In the genomic region with DNA sequence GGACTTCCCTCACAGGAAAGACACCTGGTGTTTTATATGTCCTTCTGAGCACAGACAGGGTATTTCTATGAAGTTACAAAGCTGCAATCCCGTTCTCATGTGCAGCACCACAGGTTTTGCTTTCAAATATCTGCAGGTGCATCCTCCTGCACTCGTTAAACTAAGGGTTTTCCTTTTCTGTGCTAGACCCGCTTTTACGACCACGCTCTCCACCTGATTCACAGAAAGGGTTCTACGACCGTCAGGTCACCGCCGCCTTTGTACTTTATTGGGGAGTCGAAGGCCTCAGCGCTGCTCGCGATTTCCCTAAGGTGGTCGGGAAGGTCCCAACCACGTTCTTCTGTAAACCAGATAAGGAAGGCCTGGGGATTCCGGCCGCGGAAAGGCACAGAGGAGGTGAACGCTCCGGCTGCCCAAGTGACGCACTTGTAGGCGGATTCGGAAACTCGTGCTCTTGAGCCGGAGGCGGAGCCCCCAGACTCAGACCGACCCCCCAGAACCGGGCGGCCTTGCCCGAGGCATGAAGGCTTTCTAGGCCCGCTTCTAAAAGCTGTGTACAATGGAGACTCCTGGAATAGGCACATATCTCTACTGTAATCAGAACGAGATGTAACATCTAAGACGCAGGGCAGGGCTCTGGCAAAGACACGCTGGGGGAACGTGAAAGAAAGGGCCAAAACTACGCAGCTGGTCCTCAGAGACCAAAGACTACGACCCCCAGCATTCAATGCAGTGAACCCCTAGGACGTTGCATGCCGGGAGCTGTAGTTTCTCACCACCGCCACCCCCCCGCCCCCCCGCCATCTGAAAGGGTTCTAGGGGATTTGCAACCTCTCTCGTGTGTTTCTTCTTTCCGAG, we compare ENCODE assay signal across 1 cellular context.
TF ChIP-seq lines count a peak whose summit lies in the region.

No MANE protein-coding gene starts in this region.

TF ChIP-seq in K562, 482 proteins besides CTCF, POLR2A, EP300 and RAD21 (continued from another document and continues in another):
- TF ChIP-seq, protein P1, sequence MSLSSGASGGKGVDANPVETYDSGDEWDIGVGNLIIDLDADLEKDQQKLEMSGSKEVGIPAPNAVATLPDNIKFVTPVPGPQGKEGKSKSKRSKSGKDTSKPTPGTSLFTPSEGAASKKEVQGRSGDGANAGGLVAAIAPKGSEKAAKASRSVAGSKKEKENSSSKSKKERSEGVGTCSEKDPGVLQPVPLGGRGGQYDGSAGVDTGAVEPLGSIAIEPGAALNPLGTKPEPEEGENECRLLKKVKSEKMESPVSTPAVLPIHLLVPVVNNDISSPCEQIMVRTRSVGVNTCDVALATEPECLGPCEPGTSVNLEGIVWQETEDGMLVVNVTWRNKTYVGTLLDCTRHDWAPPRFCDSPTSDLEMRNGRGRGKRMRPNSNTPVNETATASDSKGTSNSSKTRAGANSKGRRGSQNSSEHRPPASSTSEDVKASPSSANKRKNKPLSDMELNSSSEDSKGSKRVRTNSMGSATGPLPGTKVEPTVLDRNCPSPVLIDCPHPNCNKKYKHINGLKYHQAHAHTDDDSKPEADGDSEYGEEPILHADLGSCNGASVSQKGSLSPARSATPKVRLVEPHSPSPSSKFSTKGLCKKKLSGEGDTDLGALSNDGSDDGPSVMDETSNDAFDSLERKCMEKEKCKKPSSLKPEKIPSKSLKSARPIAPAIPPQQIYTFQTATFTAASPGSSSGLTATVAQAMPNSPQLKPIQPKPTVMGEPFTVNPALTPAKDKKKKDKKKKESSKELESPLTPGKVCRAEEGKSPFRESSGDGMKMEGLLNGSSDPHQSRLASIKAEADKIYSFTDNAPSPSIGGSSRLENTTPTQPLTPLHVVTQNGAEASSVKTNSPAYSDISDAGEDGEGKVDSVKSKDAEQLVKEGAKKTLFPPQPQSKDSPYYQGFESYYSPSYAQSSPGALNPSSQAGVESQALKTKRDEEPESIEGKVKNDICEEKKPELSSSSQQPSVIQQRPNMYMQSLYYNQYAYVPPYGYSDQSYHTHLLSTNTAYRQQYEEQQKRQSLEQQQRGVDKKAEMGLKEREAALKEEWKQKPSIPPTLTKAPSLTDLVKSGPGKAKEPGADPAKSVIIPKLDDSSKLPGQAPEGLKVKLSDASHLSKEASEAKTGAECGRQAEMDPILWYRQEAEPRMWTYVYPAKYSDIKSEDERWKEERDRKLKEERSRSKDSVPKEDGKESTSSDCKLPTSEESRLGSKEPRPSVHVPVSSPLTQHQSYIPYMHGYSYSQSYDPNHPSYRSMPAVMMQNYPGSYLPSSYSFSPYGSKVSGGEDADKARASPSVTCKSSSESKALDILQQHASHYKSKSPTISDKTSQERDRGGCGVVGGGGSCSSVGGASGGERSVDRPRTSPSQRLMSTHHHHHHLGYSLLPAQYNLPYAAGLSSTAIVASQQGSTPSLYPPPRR (CRISPR knock-in tag; IDR thresholded peaks at IDR 0.05; ENCODE audit: borderline replicate concordance), result no peak
- TF ChIP-seq CHD4 (IDR thresholded peaks at IDR 0.05; ENCODE audit: insufficient read depth, insufficient replicate concordance, low read depth, low read length, poor library complexity, severe bottlenecking) (no peak), MTA1 (IDR thresholded peaks at IDR 0.05; ENCODE audit: borderline replicate concordance) (no peak), ZNF707 (CRISPR knock-in tag; conservative IDR thresholded peaks at IDR 0.05) (no peak), FOSL1 (tag; conservative IDR thresholded peaks at IDR 0.05) (no peak), BRCA1 (IDR thresholded peaks at IDR 0.05) (no peak), BRCA1 (CRISPR knock-in tag; IDR thresholded peaks at IDR 0.05) (no peak), ZNF316 (IDR thresholded peaks at IDR 0.05) (no peak), NEUROD1 (IDR thresholded peaks at IDR 0.05; ENCODE audit: borderline replicate concordance, low read depth, low read length, partially characterized antibody) (no peak), MAFG (tag; conservative IDR thresholded peaks at IDR 0.05) (no peak), ZBTB1 (CRISPR knock-in tag; IDR thresholded peaks at IDR 0.05; ENCODE audit: borderline replicate concordance, low read depth) (no peak), KLF10 (CRISPR knock-in tag; IDR thresholded peaks at IDR 0.05) (no peak), BRF1 (IDR thresholded peaks at IDR 0.05; ENCODE audit: borderline replicate concordance, extremely low read depth, insufficient read length) (no peak), SIRT6 (IDR thresholded peaks at IDR 0.05; ENCODE audit: low read depth, low read length) (no peak), ZNF830 (CRISPR knock-in tag; IDR thresholded peaks at IDR 0.05) (no peak), ZZZ3 (IDR thresholded peaks at IDR 0.05) (no peak), NCOA4 (IDR thresholded peaks at IDR 0.05; ENCODE audit: partially characterized antibody) (no peak), PTBP1 (IDR thresholded peaks at IDR 0.05; ENCODE audit: low read depth, low read length) (no peak), HNRNPLL (IDR thresholded peaks at IDR 0.05; ENCODE audit: low read depth, low read length, poor library complexity, severe bottlenecking) (peak; percentile 85), ERF (CRISPR knock-in tag; IDR thresholded peaks at IDR 0.05) (no peak), NCOR1 (IDR thresholded peaks at IDR 0.05) (no peak), ETV5 (CRISPR knock-in tag; IDR thresholded peaks at IDR 0.05; ENCODE audit: low read depth) (no peak), GABPB2 (CRISPR knock-in tag; conservative IDR thresholded peaks at IDR 0.05) (no peak), E2F3 (CRISPR knock-in tag; IDR thresholded peaks at IDR 0.05) (no peak), ZNF3 (CRISPR knock-in tag; IDR thresholded peaks at IDR 0.05) (no peak), HDAC3 (IDR thresholded peaks at IDR 0.05; ENCODE audit: borderline replicate concordance, partially characterized antibody) (no peak), ZNF668 (CRISPR knock-in tag; IDR thresholded peaks at IDR 0.05) (no peak), GTF2F1 (IDR thresholded peaks at IDR 0.05; ENCODE audit: low read depth, low read length) (no peak), SMARCC2 (IDR thresholded peaks at IDR 0.05; ENCODE audit: low read depth) (no peak), ARID2 (IDR thresholded peaks at IDR 0.05) (no peak), TEAD4 (IDR thresholded peaks at IDR 0.05; ENCODE audit: low read length) (no peak; the same call in none of the 2 replicates), TEAD4 (CRISPR knock-in tag; IDR thresholded peaks at IDR 0.05; ENCODE audit: borderline replicate concordance) (0 out of 2 replicates have a peak, but pooled peaks have one; percentile 23), NCOA1 (IDR thresholded peaks at IDR 0.05; ENCODE audit: low read depth) (no peak), CTBP1 (IDR thresholded peaks at IDR 0.05; ENCODE audit: borderline replicate concordance) (no peak), ZNF174 (CRISPR knock-in tag; IDR thresholded peaks at IDR 0.05) (no peak)
- TF ChIP-seq, protein P2, sequence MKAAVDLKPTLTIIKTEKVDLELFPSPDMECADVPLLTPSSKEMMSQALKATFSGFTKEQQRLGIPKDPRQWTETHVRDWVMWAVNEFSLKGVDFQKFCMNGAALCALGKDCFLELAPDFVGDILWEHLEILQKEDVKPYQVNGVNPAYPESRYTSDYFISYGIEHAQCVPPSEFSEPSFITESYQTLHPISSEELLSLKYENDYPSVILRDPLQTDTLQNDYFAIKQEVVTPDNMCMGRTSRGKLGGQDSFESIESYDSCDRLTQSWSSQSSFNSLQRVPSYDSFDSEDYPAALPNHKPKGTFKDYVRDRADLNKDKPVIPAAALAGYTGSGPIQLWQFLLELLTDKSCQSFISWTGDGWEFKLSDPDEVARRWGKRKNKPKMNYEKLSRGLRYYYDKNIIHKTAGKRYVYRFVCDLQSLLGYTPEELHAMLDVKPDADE (conservative IDR thresholded peaks at IDR 0.05; ENCODE audit: control insufficient read depth, low read depth, low read length), result peak; percentile 98
- TF ChIP-seq, protein P3, sequence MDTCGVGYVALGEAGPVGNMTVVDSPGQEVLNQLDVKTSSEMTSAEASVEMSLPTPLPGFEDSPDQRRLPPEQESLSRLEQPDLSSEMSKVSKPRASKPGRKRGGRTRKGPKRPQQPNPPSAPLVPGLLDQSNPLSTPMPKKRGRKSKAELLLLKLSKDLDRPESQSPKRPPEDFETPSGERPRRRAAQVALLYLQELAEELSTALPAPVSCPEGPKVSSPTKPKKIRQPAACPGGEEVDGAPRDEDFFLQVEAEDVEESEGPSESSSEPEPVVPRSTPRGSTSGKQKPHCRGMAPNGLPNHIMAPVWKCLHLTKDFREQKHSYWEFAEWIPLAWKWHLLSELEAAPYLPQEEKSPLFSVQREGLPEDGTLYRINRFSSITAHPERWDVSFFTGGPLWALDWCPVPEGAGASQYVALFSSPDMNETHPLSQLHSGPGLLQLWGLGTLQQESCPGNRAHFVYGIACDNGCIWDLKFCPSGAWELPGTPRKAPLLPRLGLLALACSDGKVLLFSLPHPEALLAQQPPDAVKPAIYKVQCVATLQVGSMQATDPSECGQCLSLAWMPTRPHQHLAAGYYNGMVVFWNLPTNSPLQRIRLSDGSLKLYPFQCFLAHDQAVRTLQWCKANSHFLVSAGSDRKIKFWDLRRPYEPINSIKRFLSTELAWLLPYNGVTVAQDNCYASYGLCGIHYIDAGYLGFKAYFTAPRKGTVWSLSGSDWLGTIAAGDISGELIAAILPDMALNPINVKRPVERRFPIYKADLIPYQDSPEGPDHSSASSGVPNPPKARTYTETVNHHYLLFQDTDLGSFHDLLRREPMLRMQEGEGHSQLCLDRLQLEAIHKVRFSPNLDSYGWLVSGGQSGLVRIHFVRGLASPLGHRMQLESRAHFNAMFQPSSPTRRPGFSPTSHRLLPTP (IDR thresholded peaks at IDR 0.05; ENCODE audit: borderline replicate concordance, extremely low read depth, insufficient read length), result no peak
- TF ChIP-seq, protein P4, sequence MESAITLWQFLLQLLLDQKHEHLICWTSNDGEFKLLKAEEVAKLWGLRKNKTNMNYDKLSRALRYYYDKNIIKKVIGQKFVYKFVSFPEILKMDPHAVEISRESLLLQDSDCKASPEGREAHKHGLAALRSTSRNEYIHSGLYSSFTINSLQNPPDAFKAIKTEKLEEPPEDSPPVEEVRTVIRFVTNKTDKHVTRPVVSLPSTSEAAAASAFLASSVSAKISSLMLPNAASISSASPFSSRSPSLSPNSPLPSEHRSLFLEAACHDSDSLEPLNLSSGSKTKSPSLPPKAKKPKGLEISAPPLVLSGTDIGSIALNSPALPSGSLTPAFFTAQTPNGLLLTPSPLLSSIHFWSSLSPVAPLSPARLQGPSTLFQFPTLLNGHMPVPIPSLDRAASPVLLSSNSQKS (CRISPR knock-in tag; IDR thresholded peaks at IDR 0.05), result no peak
- TF ChIP-seq, protein P5, sequence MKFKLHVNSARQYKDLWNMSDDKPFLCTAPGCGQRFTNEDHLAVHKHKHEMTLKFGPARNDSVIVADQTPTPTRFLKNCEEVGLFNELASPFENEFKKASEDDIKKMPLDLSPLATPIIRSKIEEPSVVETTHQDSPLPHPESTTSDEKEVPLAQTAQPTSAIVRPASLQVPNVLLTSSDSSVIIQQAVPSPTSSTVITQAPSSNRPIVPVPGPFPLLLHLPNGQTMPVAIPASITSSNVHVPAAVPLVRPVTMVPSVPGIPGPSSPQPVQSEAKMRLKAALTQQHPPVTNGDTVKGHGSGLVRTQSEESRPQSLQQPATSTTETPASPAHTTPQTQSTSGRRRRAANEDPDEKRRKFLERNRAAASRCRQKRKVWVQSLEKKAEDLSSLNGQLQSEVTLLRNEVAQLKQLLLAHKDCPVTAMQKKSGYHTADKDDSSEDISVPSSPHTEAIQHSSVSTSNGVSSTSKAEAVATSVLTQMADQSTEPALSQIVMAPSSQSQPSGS (CRISPR knock-in tag; IDR thresholded peaks at IDR 0.05), result no peak
- TF ChIP-seq, protein P6, sequence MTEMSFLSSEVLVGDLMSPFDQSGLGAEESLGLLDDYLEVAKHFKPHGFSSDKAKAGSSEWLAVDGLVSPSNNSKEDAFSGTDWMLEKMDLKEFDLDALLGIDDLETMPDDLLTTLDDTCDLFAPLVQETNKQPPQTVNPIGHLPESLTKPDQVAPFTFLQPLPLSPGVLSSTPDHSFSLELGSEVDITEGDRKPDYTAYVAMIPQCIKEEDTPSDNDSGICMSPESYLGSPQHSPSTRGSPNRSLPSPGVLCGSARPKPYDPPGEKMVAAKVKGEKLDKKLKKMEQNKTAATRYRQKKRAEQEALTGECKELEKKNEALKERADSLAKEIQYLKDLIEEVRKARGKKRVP (CRISPR knock-in tag; IDR thresholded peaks at IDR 0.05), result no peak
- TF ChIP-seq, protein P7, sequence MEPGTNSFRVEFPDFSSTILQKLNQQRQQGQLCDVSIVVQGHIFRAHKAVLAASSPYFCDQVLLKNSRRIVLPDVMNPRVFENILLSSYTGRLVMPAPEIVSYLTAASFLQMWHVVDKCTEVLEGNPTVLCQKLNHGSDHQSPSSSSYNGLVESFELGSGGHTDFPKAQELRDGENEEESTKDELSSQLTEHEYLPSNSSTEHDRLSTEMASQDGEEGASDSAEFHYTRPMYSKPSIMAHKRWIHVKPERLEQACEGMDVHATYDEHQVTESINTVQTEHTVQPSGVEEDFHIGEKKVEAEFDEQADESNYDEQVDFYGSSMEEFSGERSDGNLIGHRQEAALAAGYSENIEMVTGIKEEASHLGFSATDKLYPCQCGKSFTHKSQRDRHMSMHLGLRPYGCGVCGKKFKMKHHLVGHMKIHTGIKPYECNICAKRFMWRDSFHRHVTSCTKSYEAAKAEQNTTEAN (CRISPR knock-in tag; IDR thresholded peaks at IDR 0.05), result no peak
- TF ChIP-seq, protein P8, sequence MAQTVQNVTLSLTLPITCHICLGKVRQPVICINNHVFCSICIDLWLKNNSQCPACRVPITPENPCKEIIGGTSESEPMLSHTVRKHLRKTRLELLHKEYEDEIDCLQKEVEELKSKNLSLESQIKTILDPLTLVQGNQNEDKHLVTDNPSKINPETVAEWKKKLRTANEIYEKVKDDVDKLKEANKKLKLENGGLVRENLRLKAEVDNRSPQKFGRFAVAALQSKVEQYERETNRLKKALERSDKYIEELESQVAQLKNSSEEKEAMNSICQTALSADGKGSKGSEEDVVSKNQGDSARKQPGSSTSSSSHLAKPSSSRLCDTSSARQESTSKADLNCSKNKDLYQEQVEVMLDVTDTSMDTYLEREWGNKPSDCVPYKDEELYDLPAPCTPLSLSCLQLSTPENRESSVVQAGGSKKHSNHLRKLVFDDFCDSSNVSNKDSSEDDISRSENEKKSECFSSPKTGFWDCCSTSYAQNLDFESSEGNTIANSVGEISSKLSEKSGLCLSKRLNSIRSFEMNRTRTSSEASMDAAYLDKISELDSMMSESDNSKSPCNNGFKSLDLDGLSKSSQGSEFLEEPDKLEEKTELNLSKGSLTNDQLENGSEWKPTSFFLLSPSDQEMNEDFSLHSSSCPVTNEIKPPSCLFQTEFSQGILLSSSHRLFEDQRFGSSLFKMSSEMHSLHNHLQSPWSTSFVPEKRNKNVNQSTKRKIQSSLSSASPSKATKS (CRISPR knock-in tag; IDR thresholded peaks at IDR 0.05), result no peak
- TF ChIP-seq, protein P9, sequence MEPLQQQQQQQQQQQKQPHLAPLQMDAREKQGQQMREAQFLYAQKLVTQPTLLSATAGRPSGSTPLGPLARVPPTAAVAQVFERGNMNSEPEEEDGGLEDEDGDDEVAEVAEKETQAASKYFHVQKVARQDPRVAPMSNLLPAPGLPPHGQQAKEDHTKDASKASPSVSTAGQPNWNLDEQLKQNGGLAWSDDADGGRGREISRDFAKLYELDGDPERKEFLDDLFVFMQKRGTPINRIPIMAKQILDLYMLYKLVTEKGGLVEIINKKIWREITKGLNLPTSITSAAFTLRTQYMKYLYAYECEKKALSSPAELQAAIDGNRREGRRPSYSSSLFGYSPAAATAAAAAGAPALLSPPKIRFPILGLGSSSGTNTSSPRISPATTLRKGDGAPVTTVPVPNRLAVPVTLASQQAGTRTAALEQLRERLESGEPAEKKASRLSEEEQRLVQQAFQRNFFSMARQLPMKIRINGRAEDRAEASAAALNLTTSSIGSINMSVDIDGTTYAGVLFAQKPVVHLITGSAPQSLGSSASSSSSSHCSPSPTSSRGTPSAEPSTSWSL (CRISPR knock-in tag; IDR thresholded peaks at IDR 0.05; ENCODE audit: borderline replicate concordance), result no peak
